ENCODE assay signal across 8 cellular contexts in the genomic region with DNA sequence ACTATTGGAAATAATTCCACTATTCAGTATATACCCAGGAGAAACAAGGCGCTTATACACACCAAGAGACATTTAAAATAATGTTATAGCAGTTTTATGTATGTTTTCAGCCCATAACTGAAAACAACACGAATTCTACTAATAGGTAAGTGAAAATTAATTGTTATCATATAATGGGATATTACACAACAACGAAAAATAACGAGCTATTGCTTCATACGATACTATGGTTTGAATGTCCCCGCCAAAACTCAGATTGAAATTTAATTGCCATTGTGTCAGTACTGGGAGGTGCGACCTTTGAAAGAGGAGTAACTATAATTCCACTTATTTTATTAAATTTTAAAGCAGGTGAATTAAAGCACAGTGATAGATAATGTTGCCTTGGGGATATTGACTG. TPM values are rescaled to one million over a fixed set of nuclear protein-coding genes. Genes with fewer than 3 reads are reported as not detected.
"Had no signal": no experiment of that assay in that cellular context is flagged by ENCODE, and none has a peak within 500 bp of the region (broad histone marks: within the 10 kb centered on the region; RNA-seq: fewer than 3 reads in every experiment).

No MANE protein-coding gene starts in this region.

- H3K9me3 Mint-ChIP-seq: GM23338, H9 had no signal

- H2AFZ ChIP-seq: GM23338 had no signal

- H3K4me3 ChIP-seq: GM23338 had no signal

- H3K4me3 Mint-ChIP-seq: GM23338, H9 had no signal

- ATAC-seq: GM23338 had no signal

- FAIRE-seq: H1, H54, HTR-8/SVneo had no signal

- DNase-seq: H9, HCEC 1CT, KBM-7 had no signal

- H3K4me2 ChIP-seq: GM23338 had no signal

- H3K27ac Mint-ChIP-seq: GM23338, H9 had no signal

RNA-seq across cellular contexts. Expression of a gene that starts 35.0 kb away (rescaled TPM):
- total RNA-seq: GM23338, H1, H9, HT-29 had no signal
- polyA plus RNA-seq: GM23338, H1 had no signal
